ENCODE assay signal across 6 cellular contexts in the genomic region with DNA sequence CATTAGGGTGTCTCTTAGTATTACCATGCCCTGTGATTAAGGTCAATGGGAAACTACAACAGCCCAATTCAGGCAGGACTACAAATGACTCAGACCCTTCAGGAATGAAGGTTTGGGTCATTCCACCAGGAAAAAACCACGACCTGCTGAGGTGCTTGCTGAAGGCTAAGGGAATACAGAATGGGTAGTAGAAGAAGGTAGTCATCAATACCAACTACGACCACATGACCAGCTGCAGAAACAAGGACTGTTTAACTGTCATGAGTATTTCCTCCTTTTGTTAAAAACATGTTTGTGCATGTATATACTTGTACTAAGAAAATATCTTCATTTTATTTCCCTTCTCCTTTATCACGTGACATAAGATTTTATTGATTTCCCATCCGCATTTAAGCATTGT.
DNase-seq lines count a peak whose midpoint lies in the region; ATAC-seq and TF ChIP-seq lines count a peak whose summit lies in the region.
"Not testable (repeated sequence)": the region's sequence is repeated elsewhere in the genome, so short reads cannot be mapped to it uniquely, and the experiment has no call there.

No MANE protein-coding gene starts in this region.

- ATAC-seq in activated T-helper 17 cell treated with anti-CD3 and anti-CD28 coated beads, Interleukin-2, amount 50 U/mL, for 72 hours (replicated peaks); foreskin keratinocyte: not testable (repeated sequence)

- not testable (repeated sequence) for H3K27me3 Mint-ChIP-seq in activated T-helper 17 cell treated with anti-CD3 and anti-CD28 coated beads, Interleukin-2, amount 50 U/mL, for 72 hours; dendritic cell treated with granulocyte-macrophage colony-stimulating factor and Interleukin-4, amounts not matched to agents 40 ng/mL and 50 ng/mL, for 4 days

- H2AFZ ChIP-seq in mesenchymal stem cell (ENCODE audit: low read depth, low read length): not testable (repeated sequence)

- not testable (repeated sequence) for H2BK12ac ChIP-seq in mesenchymal stem cell (ENCODE audit: low read length in 2 of 2)

- peaks cover 16% of the 10 kb centered on the region for H3K4me1 ChIP-seq in foreskin keratinocyte
- not testable (repeated sequence) for H3K4me1 ChIP-seq in mesenchymal stem cell (ENCODE audit: control insufficient read depth, insufficient read depth, low read depth, low read length)

- not testable (repeated sequence) for H4K8ac ChIP-seq in mesenchymal stem cell (ENCODE audit: low read length)

- H3K9ac ChIP-seq in mesenchymal stem cell (ENCODE audit: low read length): peak overlapping the region; percentile 20

- H3K4me3 ChIP-seq in mesenchymal stem cell (ENCODE audit: insufficient read depth in 1 of 2, low read depth in 1 of 2, low read length in 2 of 2): not testable (repeated sequence)

- not testable (repeated sequence) for H3K4me1 Mint-ChIP-seq in activated T-helper 17 cell treated with anti-CD3 and anti-CD28 coated beads, Interleukin-2, amount 50 U/mL, for 72 hours
- peaks cover 26% of the 10 kb centered on the region for H3K4me1 Mint-ChIP-seq in dendritic cell treated with granulocyte-macrophage colony-stimulating factor and Interleukin-4, amounts not matched to agents 40 ng/mL and 50 ng/mL, for 4 days (ENCODE audit: low read depth)

- not testable (repeated sequence) for H3K27me3 ChIP-seq in foreskin keratinocyte; mesenchymal stem cell (ENCODE audit: control insufficient read depth in 1 of 2, insufficient read depth in 1 of 2, low read length in 2 of 2)

- not testable (repeated sequence) for H4K91ac ChIP-seq in mesenchymal stem cell (ENCODE audit: low read length)

- peak overlapping the region; percentile 34 for H3K27ac ChIP-seq in foreskin keratinocyte
- not testable (repeated sequence) for H3K27ac ChIP-seq in mesenchymal stem cell (ENCODE audit: low read length, poor library complexity, severe bottlenecking)

- not testable (repeated sequence) for H3K36me3 ChIP-seq in mesenchymal stem cell (ENCODE audit: control insufficient read depth in 1 of 2, insufficient read depth in 2 of 2, low read depth in 1 of 2, low read length in 2 of 2)

- intact Hi-C loops in dendritic cell treated with granulocyte-macrophage colony-stimulating factor and Interleukin-4, amounts not matched to agents 40 ng/mL and 50 ng/mL, for 4 days (cut with micrococcal nuclease): not testable (repeated sequence)

- not testable (repeated sequence) for TF ChIP-seq CTCF in foreskin keratinocyte (conservative IDR thresholded peaks at IDR 0.05)

- H3K23ac ChIP-seq in mesenchymal stem cell (ENCODE audit: low read length in 2 of 2): not testable (repeated sequence)

- not testable (repeated sequence) for H3K79me1 ChIP-seq in mesenchymal stem cell (replicated peaks; ENCODE audit: low read length, poor library complexity, severe bottlenecking)

- not testable (repeated sequence) for H3K9me3 ChIP-seq in mesenchymal stem cell (ENCODE audit: control insufficient read depth, low read length)

- H3K4me3 Mint-ChIP-seq in activated T-helper 17 cell treated with anti-CD3 and anti-CD28 coated beads, Interleukin-2, amount 50 U/mL, for 72 hours: peak overlapping the region; percentile 42
- H3K4me3 Mint-ChIP-seq in dendritic cell treated with granulocyte-macrophage colony-stimulating factor and Interleukin-4, amounts not matched to agents 40 ng/mL and 50 ng/mL, for 4 days: not testable (repeated sequence)

- not testable (repeated sequence) for H2BK5ac ChIP-seq in mesenchymal stem cell (ENCODE audit: low read depth, low read length, poor library complexity, severe bottlenecking)

- not testable (repeated sequence) for H2AK5ac ChIP-seq in mesenchymal stem cell (ENCODE audit: low read length, severe bottlenecking)

- H3K9me3 Mint-ChIP-seq in activated T-helper 17 cell treated with anti-CD3 and anti-CD28 coated beads, Interleukin-2, amount 50 U/mL, for 72 hours; dendritic cell treated with granulocyte-macrophage colony-stimulating factor and Interleukin-4, amounts not matched to agents 40 ng/mL and 50 ng/mL, for 4 days: not testable (repeated sequence)

- H3K4ac ChIP-seq in mesenchymal stem cell (ENCODE audit: low read depth in 1 of 2, low read length in 2 of 2): not testable (repeated sequence)

- H3K18ac ChIP-seq in mesenchymal stem cell (ENCODE audit: low read depth in 1 of 2, low read length in 2 of 2): not testable (repeated sequence)

- not testable (repeated sequence) for H3K4me2 ChIP-seq in mesenchymal stem cell (ENCODE audit: low read length, poor library complexity, severe bottlenecking)

- peak; percentile 38 for DNase-seq in HT1080 (ENCODE audit: low read depth)
- peak; percentile 19 for DNase-seq in MV-4-11 (lab: John Stamatoyannopoulos, UW)
- peak; percentile 69 to 92 for DNase-seq in foreskin keratinocyte
- not testable (repeated sequence) for DNase-seq in mesenchymal stem cell

- not testable (repeated sequence) for H3K14ac ChIP-seq in mesenchymal stem cell (ENCODE audit: low read length in 2 of 2)

- not testable (repeated sequence) for H2BK120ac ChIP-seq in mesenchymal stem cell (ENCODE audit: low read depth, low read length)

- WGBS in mesenchymal stem cell: 82% methylated on average over 4 of the region's 4 CpGs

- not testable (repeated sequence) for H2BK15ac ChIP-seq in mesenchymal stem cell (ENCODE audit: low read depth, poor library complexity, severe bottlenecking)

- peak overlapping the region; percentile 68 for H3K27ac Mint-ChIP-seq in activated T-helper 17 cell treated with anti-CD3 and anti-CD28 coated beads, Interleukin-2, amount 50 U/mL, for 72 hours
- H3K27ac Mint-ChIP-seq in dendritic cell treated with granulocyte-macrophage colony-stimulating factor and Interleukin-4, amounts not matched to agents 40 ng/mL and 50 ng/mL, for 4 days: peak overlapping the region; percentile 53

- not testable (repeated sequence) for H3K36me3 Mint-ChIP-seq in activated T-helper 17 cell treated with anti-CD3 and anti-CD28 coated beads, Interleukin-2, amount 50 U/mL, for 72 hours (ENCODE audit: low read depth); dendritic cell treated with granulocyte-macrophage colony-stimulating factor and Interleukin-4, amounts not matched to agents 40 ng/mL and 50 ng/mL, for 4 days (ENCODE audit: low read depth)
